Comparison of ENCODE assay signal across 1 cellular context in the genomic region with DNA sequence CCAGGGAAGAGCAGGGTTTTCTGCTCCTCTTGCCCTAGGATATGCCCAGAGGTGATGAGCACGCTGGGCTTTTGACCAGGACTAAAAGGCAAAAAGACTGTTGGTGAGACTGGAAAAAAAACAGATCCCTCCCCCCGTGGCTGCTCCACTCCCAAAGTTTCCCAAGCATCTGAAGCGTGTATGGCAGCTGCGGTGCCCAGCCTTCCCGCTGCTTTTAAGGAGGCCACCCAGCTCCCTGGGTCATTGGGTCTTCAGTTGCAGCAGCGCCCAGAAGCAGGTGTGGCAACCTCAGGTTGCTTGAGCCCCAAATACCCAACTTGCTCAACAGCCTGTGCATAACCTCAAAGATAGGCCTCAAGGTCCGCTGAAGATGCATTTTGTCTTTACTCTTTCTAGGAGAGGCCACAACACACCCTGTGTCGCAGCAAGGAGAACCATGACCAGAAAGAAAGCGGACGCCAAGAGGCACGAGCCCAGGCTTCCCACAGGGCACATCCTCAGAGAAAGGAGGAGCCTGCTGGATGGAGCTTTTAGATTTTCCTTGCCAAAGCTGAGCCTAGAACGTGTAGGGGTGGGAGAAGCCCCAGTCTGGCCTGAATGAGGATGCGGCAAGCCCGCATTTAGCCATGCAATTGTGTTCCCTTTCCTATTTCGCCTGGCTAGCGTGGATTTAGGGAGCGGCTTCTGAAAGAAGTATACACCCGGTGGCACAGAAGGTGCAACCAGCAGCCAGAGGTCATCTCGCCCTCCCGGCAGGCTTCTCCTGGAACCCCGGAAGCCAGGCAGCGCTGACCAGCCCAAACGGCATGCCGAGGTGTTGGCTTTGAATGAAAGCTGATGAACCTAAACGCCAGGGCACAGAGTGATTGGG.
TF ChIP-seq lines count a peak whose summit lies in the region.

No MANE protein-coding gene starts in this region.

TF ChIP-seq in H1, 55 proteins besides CTCF, POLR2A, EP300 and RAD21:
- TF ChIP-seq SIX5 (IDR thresholded peaks at IDR 0.05; ENCODE audit: low read depth, low read length) (no peak), TAF7 (optimal IDR thresholded peaks at IDR 0.05; ENCODE audit: borderline replicate concordance, low read depth, low read length) (no peak)
